ENCODE assay signal across 8 cellular contexts in genomic region chr16:47037396-47037745, GRCh38.
DNase-seq lines count a peak whose midpoint lies in the region; ATAC-seq and TF ChIP-seq lines count a peak whose summit lies in the region.

No MANE protein-coding gene starts in this region.

- no peak for TF ChIP-seq POLR2A in Peyer's patch (IDR thresholded peaks at IDR 0.05)

- no peaks in the 10 kb centered on the region for H3K4me1 ChIP-seq in Peyer's patch

- in situ Hi-C loops in brain microvascular endothelial cell (cut with HindIII; ENCODE audit: low pct_ligation_motif_present, low sequenced_read_pairs): no loop called here

- DNase-seq in Peyer's patch: peak in 2 of 3 donors; percentile 32 to 53
- no peak for DNase-seq in brain microvascular endothelial cell
- peak; percentile 56 for DNase-seq in left kidney (ENCODE audit: low read depth, low spot score)
- DNase-seq in stimulated activated CD4-positive, alpha-beta T cell treated with anti-CD3 and anti-CD28 coated beads, TNF-alpha, amount 100 ng/mL, for 24 hours (ENCODE audit: low read depth in 3 of 3): peak in 2 of 3 experiments; percentile 2 to 37
- no peak for DNase-seq in NCI-H187 treated with DMSO at 0.1 percent for 48 hours (lab: John Stamatoyannopoulos, UW)
- DNase-seq in HuH-7.5 (ENCODE audit: low spot score): no peak

- no peak for TF ChIP-seq CTCF in Peyer's patch (IDR thresholded peaks at IDR 0.05)
- no peak for TF ChIP-seq CTCF in brain microvascular endothelial cell (IDR thresholded peaks at IDR 0.05; ENCODE audit: low read depth, low read length, missing control alignments)

- H3K27ac ChIP-seq in Peyer's patch (peak overlapping the region; percentile 16 to 64 (median 48)), brain microvascular endothelial cell (peak overlapping the region; percentile 69)

- H3K9me3 ChIP-seq in Peyer's patch: no peaks in the 10 kb centered on the region

- H3K4me3 ChIP-seq in Peyer's patch (peak overlapping the region; percentile 64 to 86 (median 80)), brain microvascular endothelial cell (ENCODE audit: low read depth, low read length) (peak overlapping the region; percentile 60)

- ATAC-seq in GM18520 (IDR thresholded peaks at IDR 0.05; ENCODE audit: unreplicated experiment) (peak; percentile 12), HG02763 (IDR thresholded peaks at IDR 0.05; ENCODE audit: unreplicated experiment) (peak; percentile 17)

- no peaks in the 10 kb centered on the region for H3K36me3 ChIP-seq in Peyer's patch
- no peaks in the 10 kb centered on the region for H3K36me3 ChIP-seq in brain microvascular endothelial cell (replicated peaks)

- H3K27me3 ChIP-seq in Peyer's patch: no peaks in the 10 kb centered on the region
- no peaks in the 10 kb centered on the region for H3K27me3 ChIP-seq in brain microvascular endothelial cell (replicated peaks)

Comparison
In these comparisons a context has a peak if more than half of its experiments do, and no peak if none do; other contexts are left out.
1. DNase-seq: peak in Peyer's patch (2 of 3), left kidney (single experiment) and stimulated activated CD4-positive, alpha-beta T cell treated with anti-CD3 and anti-CD28 coated beads, TNF-alpha, amount 100 ng/mL, for 24 hours (2 of 3); none in brain microvascular endothelial cell (single experiment), NCI-H187 treated with DMSO at 0.1 percent for 48 hours (single experiment) and HuH-7.5 (single experiment).